ENCODE assay signal across 8 cellular contexts in genomic region chr1:40630488-40631223, GRCh38. TPM values are rescaled to one million over a fixed set of nuclear protein-coding genes. Genes with fewer than 3 reads are reported as not detected.
DNase-seq lines count a peak whose midpoint lies in the region; ATAC-seq and TF ChIP-seq lines count a peak whose summit lies in the region.

No MANE protein-coding gene starts in this region.

- H3K27ac Mint-ChIP-seq in CD8-positive, alpha-beta memory T cell: peak overlapping the region in 7 of 8 donors; percentile 68 to 97 (median 92)
- no peak overlapping the region for H3K27ac Mint-ChIP-seq in activated B cell treated with CpG ODN at 0.5 μM for 24 hours
- peak overlapping the region; percentile 31 for H3K27ac Mint-ChIP-seq in stimulated activated naive B cell treated with anti-CD40 and anti-IgM and Interleukin-4, amounts not matched to agents 10 μg/mL and 1 μg/mL and 100 μg/mL, for 72 hours

- H3K4me1 Mint-ChIP-seq in CD8-positive, alpha-beta memory T cell: peaks cover 34 to 42% (median 38%) of the 10 kb centered on the region in 3 donors
- H3K4me1 Mint-ChIP-seq in activated B cell treated with CpG ODN at 0.5 μM for 24 hours: peaks cover 22% of the 10 kb centered on the region
- H3K4me1 Mint-ChIP-seq in stimulated activated naive B cell treated with anti-CD40 and anti-IgM and Interleukin-4, amounts not matched to agents 10 μg/mL and 1 μg/mL and 100 μg/mL, for 72 hours: peaks cover 21 to 33% of the 10 kb centered on the region in 2 donors

- H3K9me3 Mint-ChIP-seq in CD8-positive, alpha-beta memory T cell: no peaks in the 10 kb centered on the region
- H3K9me3 Mint-ChIP-seq in activated B cell treated with CpG ODN at 0.5 μM for 24 hours: no peaks in the 10 kb centered on the region
- peaks cover 0 to 1% of the 10 kb centered on the region in 2 donors for H3K9me3 Mint-ChIP-seq in stimulated activated naive B cell treated with anti-CD40 and anti-IgM and Interleukin-4, amounts not matched to agents 10 μg/mL and 1 μg/mL and 100 μg/mL, for 72 hours

- H3K4me3 Mint-ChIP-seq in CD8-positive, alpha-beta memory T cell: peak overlapping the region in 1 of 7 donors; percentile 69
- no peak overlapping the region for H3K4me3 Mint-ChIP-seq in activated B cell treated with CpG ODN at 0.5 μM for 24 hours
- no peak overlapping the region for H3K4me3 Mint-ChIP-seq in stimulated activated naive B cell treated with anti-CD40 and anti-IgM and Interleukin-4, amounts not matched to agents 10 μg/mL and 1 μg/mL and 100 μg/mL, for 72 hours

- TF ChIP-seq CTCF in HCT116 (IDR thresholded peaks at IDR 0.05 in 2 of 3, conservative IDR thresholded peaks at IDR 0.05 in 1 of 3; ENCODE audit: borderline replicate concordance in 1 of 3, insufficient read depth in 1 of 3, low read depth in 2 of 3, low read length in 2 of 3): peak; percentile 61 to 73 (median 64)
- no peak for TF ChIP-seq CTCF in activated B cell treated with CpG ODN at 0.5 μM for 24 hours (IDR thresholded peaks at IDR 0.05)
- TF ChIP-seq CTCF in cardiac muscle cell (IDR thresholded peaks at IDR 0.05; ENCODE audit: low read depth, low read length): peak; percentile 64

- no peaks in the 10 kb centered on the region for H3K79me2 ChIP-seq in HCT116 (ENCODE audit: insufficient read depth, low read length)

- no peaks in the 10 kb centered on the region for H3K9me2 ChIP-seq in HCT116 (ENCODE audit: insufficient read depth)

- no TSS peak for BruUV-seq in HCT116 (replicated peaks; lab: Mats Ljungman, UMichigan)

- peaks cover 16% of the 10 kb centered on the region for H3K4me1 ChIP-seq in CD8-positive, alpha-beta memory T cell (ENCODE audit: insufficient read depth, low read length)
- H3K4me1 ChIP-seq in HCT116 (ENCODE audit: control insufficient read depth in 1 of 2, insufficient read depth in 2 of 2, low read length in 2 of 2) (peaks cover 0 to 5% of the 10 kb centered on the region in 2 experiments; a peak in 1 of 4 replicates), cardiac muscle cell (ENCODE audit: low read depth) (peaks cover 6% of the 10 kb centered on the region)

- no peak overlapping the region for H3K4me3 ChIP-seq in CD8-positive, alpha-beta memory T cell (ENCODE audit: low read length)
- no peak overlapping the region for H3K4me3 ChIP-seq in HCT116 (replicated peaks in 1 of 2; ENCODE audit: low read depth in 1 of 2, low read length in 2 of 2)
- H3K4me3 ChIP-seq in cardiac muscle cell: no peak overlapping the region

- DNase-seq in CD8-positive, alpha-beta memory T cell: no peak
- DNase-seq in HCT116 (ENCODE audit: low read depth, low spot score): peak; percentile 31
- DNase-seq in activated B cell treated with CpG ODN at 0.5 μM for 24 hours: no peak
- DNase-seq in cardiac muscle cell (ENCODE audit: low read depth in 1 of 2, low spot score in 1 of 2): peak; percentile 49 to 77
- DNase-seq in stimulated activated naive B cell treated with anti-CD40 and anti-IgM and Interleukin-4, amounts not matched to agents 10 μg/mL and 1 μg/mL and 100 μg/mL, for 72 hours: no peak

- intact Hi-C loops in HCT116 (cut with micrococcal nuclease): loop anchor here (1.0 kb wide), 1 partner anchor 39 kb away; no protein-coding TSS in a partner anchor
- intact Hi-C loops in activated B cell treated with CpG ODN at 0.5 μM for 24 hours (cut with micrococcal nuclease): loop anchor here (1.0 kb wide), 1 partner anchor 38 kb away; no protein-coding TSS in a partner anchor

- H3K36me3 ChIP-seq in CD8-positive, alpha-beta memory T cell (ENCODE audit: insufficient read depth, low read length): no peaks in the 10 kb centered on the region
- H3K36me3 ChIP-seq in HCT116 (ENCODE audit: control insufficient read depth in 1 of 2, insufficient read depth in 2 of 2, low read length in 2 of 2) (no peaks in the 10 kb centered on the region), cardiac muscle cell (no peaks in the 10 kb centered on the region)

- H4K20me1 ChIP-seq in HCT116 (ENCODE audit: insufficient read depth): no peaks in the 10 kb centered on the region

- peak; percentile 66 for TF ChIP-seq RAD21 in HCT116 (IDR thresholded peaks at IDR 0.05; ENCODE audit: low read depth)

- H3K27me3 ChIP-seq in CD8-positive, alpha-beta memory T cell (ENCODE audit: insufficient read depth, low read length, poor library complexity, severe bottlenecking): no peaks in the 10 kb centered on the region
- H3K27me3 ChIP-seq in HCT116 (ENCODE audit: insufficient read depth, low read length): no peaks in the 10 kb centered on the region
- no peaks in the 10 kb centered on the region for H3K27me3 ChIP-seq in cardiac muscle cell

- H3K9ac ChIP-seq in HCT116 (ENCODE audit: low read length): no peak overlapping the region

- H3K4me2 ChIP-seq in HCT116 (ENCODE audit: low read length): no peak overlapping the region

- no peaks in the 10 kb centered on the region for H3K9me3 ChIP-seq in CD8-positive, alpha-beta memory T cell (ENCODE audit: low read length)
- H3K9me3 ChIP-seq in HCT116 (ENCODE audit: control insufficient read depth in 1 of 2, insufficient read depth in 1 of 2, low read depth in 1 of 2, low read length in 2 of 2): no peaks in the 10 kb centered on the region
- H3K9me3 ChIP-seq in cardiac muscle cell (ENCODE audit: low read depth): no peaks in the 10 kb centered on the region

- POLR2A ChIA-PET in CD8-positive, alpha-beta memory T cell (lab: Charles Lee): no interaction called here
- POLR2A ChIA-PET in HCT116 (lab: Charles Lee): interaction anchor here (1.1 kb wide), 1 partner anchor 61 kb away, joined by 5 read pairs; the partner anchor contains the start of gene NFYC
- POLR2A ChIA-PET in activated B cell treated with CpG ODN at 0.5 μM for 24 hours (lab: Charles Lee): no interaction called here

- TF ChIP-seq POLR2A in HCT116 (IDR thresholded peaks at IDR 0.05; ENCODE audit: borderline replicate concordance, extremely low read depth, insufficient read depth, insufficient read length): no peak

- RAD21 ChIA-PET in HCT116 (lab: Charles Lee; ENCODE audit: low non-redundant PET in 1 of 2, low total read pairs in 2 of 2, uncharacterized antibody in 2 of 2, unreplicated experiment in 2 of 2): interaction anchor here in 1 of 2 experiments (0.6 kb wide), 1 partner anchor 90 kb away, joined by 4 read pairs; no protein-coding TSS in a partner anchor

- H2AFZ ChIP-seq in HCT116 (ENCODE audit: low read depth, low read length, poor library complexity, severe bottlenecking): no peak overlapping the region

- no peaks in the 10 kb centered on the region for H3K27me3 Mint-ChIP-seq in CD8-positive, alpha-beta memory T cell
- H3K27me3 Mint-ChIP-seq in activated B cell treated with CpG ODN at 0.5 μM for 24 hours: no peaks in the 10 kb centered on the region
- peaks cover 5 to 6% of the 10 kb centered on the region in 2 donors for H3K27me3 Mint-ChIP-seq in stimulated activated naive B cell treated with anti-CD40 and anti-IgM and Interleukin-4, amounts not matched to agents 10 μg/mL and 1 μg/mL and 100 μg/mL, for 72 hours

- H3K36me3 Mint-ChIP-seq in CD8-positive, alpha-beta memory T cell: peaks cover 0 to 3% (median 1%) of the 10 kb centered on the region in 3 donors
- H3K36me3 Mint-ChIP-seq in activated B cell treated with CpG ODN at 0.5 μM for 24 hours (ENCODE audit: low read depth): no peaks in the 10 kb centered on the region
- H3K36me3 Mint-ChIP-seq in stimulated activated naive B cell treated with anti-CD40 and anti-IgM and Interleukin-4, amounts not matched to agents 10 μg/mL and 1 μg/mL and 100 μg/mL, for 72 hours: peaks cover 4 to 8% of the 10 kb centered on the region in 2 donors

- CTCF ChIA-PET in CD8-positive, alpha-beta memory T cell (lab: Charles Lee): interaction anchor here (2.3 kb wide), 1 partner anchor 39 kb away, joined by 7 read pairs; no protein-coding TSS in a partner anchor
- CTCF ChIA-PET in HCT116 (lab: Charles Lee) (interaction anchor here (0.5 to 3.2 kb wide), 5 partner anchors 16 to 487 kb away, joined by 3 to 16 read pairs (median 4); no protein-coding TSS in a partner anchor), activated B cell treated with CpG ODN at 0.5 μM for 24 hours (lab: Charles Lee) (interaction anchor here (0.6 to 2.1 kb wide), 8 partner anchors 15 to 219 kb away, joined by 3 to 8 read pairs (median 3); partner anchors contain the start of gene RIMS3)

- H3K27ac ChIP-seq in CD8-positive, alpha-beta memory T cell (ENCODE audit: low read depth, low read length): no peak overlapping the region
- H3K27ac ChIP-seq in HCT116 (ENCODE audit: low read depth, low read length) (no peak overlapping the region), cardiac muscle cell (no peak overlapping the region)

- peak; percentile 93 for ATAC-seq in HCT116
- peak; percentile 62 for ATAC-seq in activated B cell treated with CpG ODN at 0.5 μM for 24 hours (ENCODE audit: low read depth)
- ATAC-seq in stimulated activated naive B cell treated with anti-CD40 and anti-IgM and Interleukin-4, amounts not matched to agents 10 μg/mL and 1 μg/mL and 100 μg/mL, for 72 hours (replicated peaks): no peak
- ATAC-seq in HG03196 (IDR thresholded peaks at IDR 0.05; ENCODE audit: unreplicated experiment): no peak
- ATAC-seq in GM18868 (IDR thresholded peaks at IDR 0.05; ENCODE audit: unreplicated experiment): no peak
- no peak for ATAC-seq in HG03342 (IDR thresholded peaks at IDR 0.05; ENCODE audit: unreplicated experiment)

TF ChIP-seq in HCT116, 20 proteins besides CTCF, POLR2A, EP300 and RAD21 (continues in another document):
- no peak for TF ChIP-seq YY1 (IDR thresholded peaks at IDR 0.05; ENCODE audit: extremely low read depth, insufficient replicate concordance, low read depth, low read length)
- no peak for TF ChIP-seq CBX3 (IDR thresholded peaks at IDR 0.05; ENCODE audit: low read depth)
- TF ChIP-seq EZH2phosphoT487 (IDR thresholded peaks at IDR 0.05; ENCODE audit: borderline replicate concordance): no peak
- TF ChIP-seq SIN3A (IDR thresholded peaks at IDR 0.05; ENCODE audit: low read depth): no peak

RNA-seq across cellular contexts. Expression of gene RIMS3, which starts 34.8 kb away (rescaled TPM):
- total RNA-seq in CD8-positive, alpha-beta memory T cell: 1 to 10 TPM; 1.4 to 1.7 TPM
- 5.4 TPM for polyA plus RNA-seq in CD8-positive, alpha-beta memory T cell
- total RNA-seq in HCT116 (2021; ENCODE audit: unreplicated experiment) (9.0 TPM), activated B cell treated with CpG ODN at 0.5 μM for 24 hours (5.5 and 6.2 TPM in 2 replicates), cardiac muscle cell (33.0 and 39.3 TPM in 2 replicates)
- 3.8 and 4.0 TPM in 2 replicates for polyA plus RNA-seq in HCT116 (2012)
- polyA plus RNA-seq in cardiac muscle cell: 29.1 and 29.7 TPM in 2 replicates

Comparison
In these comparisons a context has a peak if more than half of its experiments do, and no peak if none do; other contexts are left out.
1. DNase-seq: peak in HCT116 (single experiment) and cardiac muscle cell (2 of 2); none in CD8-positive, alpha-beta memory T cell (0 of 5), activated B cell treated with CpG ODN at 0.5 μM for 24 hours (single experiment) and stimulated activated naive B cell treated with anti-CD40 and anti-IgM and Interleukin-4, amounts not matched to agents 10 μg/mL and 1 μg/mL and 100 μg/mL, for 72 hours (single experiment).
2. ATAC-seq: peak in HCT116 (single experiment) and activated B cell treated with CpG ODN at 0.5 μM for 24 hours (single experiment); none in stimulated activated naive B cell treated with anti-CD40 and anti-IgM and Interleukin-4, amounts not matched to agents 10 μg/mL and 1 μg/mL and 100 μg/mL, for 72 hours (0 of 2), HG03196 (single experiment), GM18868 (single experiment) and HG03342 (single experiment).